ENCODE assay signal across 29 cellular contexts in the genomic region with DNA sequence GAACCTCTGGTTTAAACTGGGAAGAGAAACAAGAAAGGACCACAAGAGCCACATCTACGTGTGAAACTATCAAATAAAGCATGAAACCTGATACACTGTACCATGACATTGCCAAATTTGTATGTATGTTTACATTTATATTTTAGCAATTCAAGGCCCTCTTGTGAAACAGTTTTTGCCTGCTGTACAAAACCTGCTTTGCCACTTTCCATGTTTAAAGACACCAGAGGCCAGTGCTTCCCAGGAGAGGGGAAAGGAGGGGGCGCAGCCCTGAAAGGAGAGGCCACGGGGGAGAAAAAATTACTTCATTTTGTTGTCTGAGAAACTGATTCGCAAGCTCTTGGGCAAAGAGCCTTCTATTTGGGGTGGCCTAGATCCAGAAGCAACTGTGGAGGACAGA.
DNase-seq lines count a peak whose midpoint lies in the region; ATAC-seq, FAIRE-seq and TF ChIP-seq lines count a peak whose summit lies in the region.
"Had no signal": no experiment of that assay in that cellular context is flagged by ENCODE, and none has a peak within 500 bp of the region (broad histone marks: within the 10 kb centered on the region; RNA-seq: fewer than 3 reads in every experiment).

No MANE protein-coding gene starts in this region.

- H3K27ac ChIP-seq in GM23338 (ENCODE audit: low read depth) (peak overlapping the region; percentile 29; the same call in 1 of the 2 replicates), pancreas (no peak overlapping the region)
- H3K27ac ChIP-seq: cardiac muscle cell, gastrocnemius medialis, KMS-11, parathyroid adenoma had no signal

- TF ChIP-seq CTCF in GM23338 (conservative IDR thresholded peaks at IDR 0.05; ENCODE audit: low read depth in 2 of 2) (no peak), epithelial cell of esophagus (IDR thresholded peaks at IDR 0.05; ENCODE audit: insufficient read depth, low read depth, low read length, missing control alignments) (no peak), pancreas (IDR thresholded peaks at IDR 0.05) (no peak), nephron progenitor cell (IDR thresholded peaks at IDR 0.05) (no peak)

- H3K4me3 Mint-ChIP-seq in GM23338: no peak overlapping the region
- no peak overlapping the region for H3K4me3 Mint-ChIP-seq in nephron progenitor cell
- H3K4me3 Mint-ChIP-seq: activated B cell treated with CpG ODN at 0.5 μM for 24 hours; activated CD4-positive, alpha-beta memory T cell treated with anti-CD3 and anti-CD28 coated beads, Interleukin-2, amount 10 ng/mL, durations not matched to agents 7 days and 5 days; CD4-positive, alpha-beta memory T cell; H9; naive thymus-derived CD8-positive, alpha-beta T cell had no signal

- H3K27me3 Mint-ChIP-seq in GM23338 (ENCODE audit: insufficient read depth, low read depth, poor library complexity) (peaks cover 1% of the 10 kb centered on the region), nephron progenitor cell (ENCODE audit: low read depth, poor library complexity) (no peaks in the 10 kb centered on the region)
- H3K27me3 Mint-ChIP-seq: activated B cell treated with CpG ODN at 0.5 μM for 24 hours; activated CD4-positive, alpha-beta memory T cell treated with anti-CD3 and anti-CD28 coated beads, Interleukin-2, amount 10 ng/mL, durations not matched to agents 7 days and 5 days; CD4-positive, alpha-beta memory T cell; naive thymus-derived CD8-positive, alpha-beta T cell had no signal

- FAIRE-seq in pancreas (lab: Jason Lieb, UNC): no peak
- FAIRE-seq: endothelial cell of umbilical vein, GM12891, GM19239, HTR-8/SVneo had no signal

- no peaks in the 10 kb centered on the region for H3K79me2 ChIP-seq in GM23338 (replicated peaks; ENCODE audit: insufficient read depth)
- H3K79me2 ChIP-seq: parathyroid adenoma had no signal

- no peaks in the 10 kb centered on the region for H3K36me3 ChIP-seq in GM23338 (ENCODE audit: insufficient read depth)
- H3K36me3 ChIP-seq in pancreas: no peaks in the 10 kb centered on the region
- H3K36me3 ChIP-seq: cardiac muscle cell, gastrocnemius medialis had no signal

- intact Hi-C loops in pancreas (cut with DNase I): no loop called here

- no peak overlapping the region for H3K4me2 ChIP-seq in GM23338
- H3K4me2 ChIP-seq: KMS-11 had no signal

- 25 to 29% methylated on average over 4 of the region's 4 CpGs for WGBS in pancreas, 2 donors

- no peaks in the 10 kb centered on the region for H3K9me3 ChIP-seq in pancreas
- H3K9me3 ChIP-seq: gastrocnemius medialis had no signal

- no peak overlapping the region for H2AFZ ChIP-seq in GM23338
- H2AFZ ChIP-seq: parathyroid adenoma had no signal

- H3K4me1 Mint-ChIP-seq in GM23338 (peaks cover 2% of the 10 kb centered on the region; the same call in 1 of the 3 replicates), nephron progenitor cell (no peaks in the 10 kb centered on the region)
- H3K4me1 Mint-ChIP-seq: activated B cell treated with CpG ODN at 0.5 μM for 24 hours; activated CD4-positive, alpha-beta memory T cell treated with anti-CD3 and anti-CD28 coated beads, Interleukin-2, amount 10 ng/mL, durations not matched to agents 7 days and 5 days; CD4-positive, alpha-beta memory T cell; H9; naive thymus-derived CD8-positive, alpha-beta T cell had no signal

- H3K9me3 Mint-ChIP-seq in GM23338 (peaks cover 8% of the 10 kb centered on the region; the same call in 1 of the 3 replicates), nephron progenitor cell (no peaks in the 10 kb centered on the region)
- H3K9me3 Mint-ChIP-seq: activated B cell treated with CpG ODN at 0.5 μM for 24 hours; activated CD4-positive, alpha-beta memory T cell treated with anti-CD3 and anti-CD28 coated beads, Interleukin-2, amount 10 ng/mL, durations not matched to agents 7 days and 5 days had no signal

- H3K4me1 ChIP-seq in GM23338 (ENCODE audit: insufficient read depth): no peaks in the 10 kb centered on the region
- H3K4me1 ChIP-seq in pancreas: peaks cover 0 to 5% (median 0%) of the 10 kb centered on the region in 3 donors
- H3K4me1 ChIP-seq: gastrocnemius medialis, parathyroid adenoma had no signal

- H3K36me3 Mint-ChIP-seq in GM23338 (ENCODE audit: low read depth): peaks cover 5% of the 10 kb centered on the region; the same call in 1 of the 3 replicates
- H3K36me3 Mint-ChIP-seq in nephron progenitor cell (ENCODE audit: low read depth): no peaks in the 10 kb centered on the region
- H3K36me3 Mint-ChIP-seq: CD4-positive, alpha-beta memory T cell; naive thymus-derived CD8-positive, alpha-beta T cell had no signal

- H3K9me2 ChIP-seq in GM23338 (ENCODE audit: insufficient read depth): no peaks in the 10 kb centered on the region

- H4K20me1 ChIP-seq in GM23338 (replicated peaks; ENCODE audit: insufficient read depth): no peaks in the 10 kb centered on the region

- H3K4me3 ChIP-seq in GM23338: no peak overlapping the region
- no peak overlapping the region for H3K4me3 ChIP-seq in epithelial cell of esophagus (ENCODE audit: low read length)
- H3K4me3 ChIP-seq in pancreas: no peak overlapping the region
- H3K4me3 ChIP-seq: cardiac muscle cell, gastrocnemius medialis had no signal

- no peak for ATAC-seq in GM23338
- ATAC-seq in pancreas: peak; percentile 20 to 66 (median 48)
- ATAC-seq: gastrocnemius medialis; naive thymus-derived CD8-positive, alpha-beta T cell; Panc1 had no signal

- DNase-seq in GM23338 (ENCODE audit: low spot score): no peak
- peak; percentile 48 for DNase-seq in NCI-H345 (lab: John Stamatoyannopoulos, UW)
- DNase-seq in epithelial cell of esophagus (ENCODE audit: low read depth): peak; percentile 52
- peak in 1 of 6 donors; percentile 22 for DNase-seq in pancreas
- no peak for DNase-seq in nephron progenitor cell
- no peak for DNase-seq in COLO829 (ENCODE audit: low spot score)
- no peak for DNase-seq in NCI-H226
- DNase-seq: activated B cell treated with CpG ODN at 0.5 μM for 24 hours; activated CD4-positive, alpha-beta memory T cell treated with anti-CD3 and anti-CD28 coated beads, Interleukin-2, amount 10 ng/mL, durations not matched to agents 7 days and 5 days; activated gamma-delta T cell treated with Interleukin-2 at 50 U/mL for 16 hours; activated T-cell treated with anti-CD3 and anti-CD28 coated beads for 4 hours; CD4-positive, alpha-beta memory T cell; dermis blood vessel endothelial cell; DMS79; gastrocnemius medialis; H9; naive thymus-derived CD8-positive, alpha-beta T cell; NCI-H1048; NCI-H2081 treated with DMSO at 0.1 percent for 48 hours; NCI-H82; T-helper 2 cell had no signal

- H3K27me3 ChIP-seq in GM23338 (ENCODE audit: insufficient read depth) (no peaks in the 10 kb centered on the region), pancreas (no peaks in the 10 kb centered on the region)
- H3K27me3 ChIP-seq: cardiac muscle cell, gastrocnemius medialis had no signal

- H3F3A ChIP-seq in GM23338 (replicated peaks; ENCODE audit: low read depth): no peaks in the 10 kb centered on the region

- no peak overlapping the region for H3K27ac Mint-ChIP-seq in GM23338
- no peak overlapping the region for H3K27ac Mint-ChIP-seq in nephron progenitor cell
- H3K27ac Mint-ChIP-seq: activated B cell treated with CpG ODN at 0.5 μM for 24 hours; activated CD4-positive, alpha-beta memory T cell treated with anti-CD3 and anti-CD28 coated beads, Interleukin-2, amount 10 ng/mL, durations not matched to agents 7 days and 5 days; naive thymus-derived CD8-positive, alpha-beta T cell had no signal

TF ChIP-seq in GM23338, 12 proteins besides CTCF, POLR2A, EP300 and RAD21:
- TF ChIP-seq, protein P1, sequence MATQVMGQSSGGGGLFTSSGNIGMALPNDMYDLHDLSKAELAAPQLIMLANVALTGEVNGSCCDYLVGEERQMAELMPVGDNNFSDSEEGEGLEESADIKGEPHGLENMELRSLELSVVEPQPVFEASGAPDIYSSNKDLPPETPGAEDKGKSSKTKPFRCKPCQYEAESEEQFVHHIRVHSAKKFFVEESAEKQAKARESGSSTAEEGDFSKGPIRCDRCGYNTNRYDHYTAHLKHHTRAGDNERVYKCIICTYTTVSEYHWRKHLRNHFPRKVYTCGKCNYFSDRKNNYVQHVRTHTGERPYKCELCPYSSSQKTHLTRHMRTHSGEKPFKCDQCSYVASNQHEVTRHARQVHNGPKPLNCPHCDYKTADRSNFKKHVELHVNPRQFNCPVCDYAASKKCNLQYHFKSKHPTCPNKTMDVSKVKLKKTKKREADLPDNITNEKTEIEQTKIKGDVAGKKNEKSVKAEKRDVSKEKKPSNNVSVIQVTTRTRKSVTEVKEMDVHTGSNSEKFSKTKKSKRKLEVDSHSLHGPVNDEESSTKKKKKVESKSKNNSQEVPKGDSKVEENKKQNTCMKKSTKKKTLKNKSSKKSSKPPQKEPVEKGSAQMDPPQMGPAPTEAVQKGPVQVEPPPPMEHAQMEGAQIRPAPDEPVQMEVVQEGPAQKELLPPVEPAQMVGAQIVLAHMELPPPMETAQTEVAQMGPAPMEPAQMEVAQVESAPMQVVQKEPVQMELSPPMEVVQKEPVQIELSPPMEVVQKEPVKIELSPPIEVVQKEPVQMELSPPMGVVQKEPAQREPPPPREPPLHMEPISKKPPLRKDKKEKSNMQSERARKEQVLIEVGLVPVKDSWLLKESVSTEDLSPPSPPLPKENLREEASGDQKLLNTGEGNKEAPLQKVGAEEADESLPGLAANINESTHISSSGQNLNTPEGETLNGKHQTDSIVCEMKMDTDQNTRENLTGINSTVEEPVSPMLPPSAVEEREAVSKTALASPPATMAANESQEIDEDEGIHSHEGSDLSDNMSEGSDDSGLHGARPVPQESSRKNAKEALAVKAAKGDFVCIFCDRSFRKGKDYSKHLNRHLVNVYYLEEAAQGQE (IDR thresholded peaks at IDR 0.05; ENCODE audit: unreplicated experiment): no peak
- no peak for TF ChIP-seq ZNF114 (CRISPR knock-in tag; IDR thresholded peaks at IDR 0.05)

Comparison
In these comparisons a context has a peak if more than half of its experiments do, and no peak if none do; other contexts are left out.
1. DNase-seq: peak in NCI-H345 (single experiment) and epithelial cell of esophagus (single experiment); none in GM23338 (single experiment), nephron progenitor cell (single experiment), COLO829 (single experiment) and NCI-H226 (single experiment).